In the genomic region with DNA sequence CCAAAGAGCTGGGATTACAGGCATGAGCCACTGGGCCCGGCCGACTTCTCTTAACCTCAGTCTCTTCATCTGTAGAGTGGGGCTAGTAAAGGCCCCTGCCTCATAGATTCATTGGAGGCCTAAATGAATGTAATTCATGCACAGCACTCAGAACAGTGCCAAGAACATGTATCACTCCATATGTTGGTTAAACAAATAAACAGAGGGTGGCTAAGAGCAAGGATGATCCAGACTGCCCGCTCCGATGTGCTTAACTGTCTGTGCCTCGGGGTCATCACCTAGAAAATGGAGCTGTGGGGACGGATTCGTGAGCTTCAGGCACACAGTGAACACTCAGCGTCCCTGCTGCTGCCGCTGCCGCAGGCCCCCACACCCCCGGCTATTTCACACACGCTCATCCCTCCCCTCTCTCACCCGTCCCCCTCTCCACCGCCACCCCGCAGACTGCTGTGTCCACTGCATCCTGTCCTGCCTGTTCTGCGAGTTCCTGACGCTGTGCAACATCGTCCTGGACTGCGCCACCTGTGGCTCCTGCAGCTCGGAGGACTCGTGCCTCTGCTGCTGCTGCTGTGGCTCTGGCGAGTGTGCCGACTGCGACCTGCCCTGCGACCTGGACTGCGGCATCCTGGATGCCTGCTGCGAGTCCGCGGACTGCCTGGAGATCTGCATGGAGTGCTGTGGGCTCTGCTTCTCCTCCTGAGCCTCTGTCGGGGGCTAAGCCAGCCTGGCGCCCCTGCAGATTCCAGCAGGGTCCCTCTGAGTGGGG, we compare ENCODE assay signal across 18 cellular contexts. TPM values are rescaled to one million over a fixed set of nuclear protein-coding genes. Genes with fewer than 3 reads are reported as not detected.
DNase-seq lines count a peak whose midpoint lies in the region; ATAC-seq, FAIRE-seq and TF ChIP-seq lines count a peak whose summit lies in the region.
"Had no signal": no experiment of that assay in that cellular context is flagged by ENCODE, and none has a peak within 500 bp of the region (broad histone marks: within the 10 kb centered on the region; RNA-seq: fewer than 3 reads in every experiment).

No MANE protein-coding gene starts in this region.

- peak overlapping the region; percentile 50 for H3K27ac ChIP-seq in A673 (ENCODE audit: low read depth, low read length, poor library complexity, severe bottlenecking)
- H3K27ac ChIP-seq in K562 (ENCODE audit: extremely low read depth, low read depth, low read length), result no peak overlapping the region
- H3K27ac ChIP-seq in gastrocnemius medialis, result no peak overlapping the region
- H3K27ac ChIP-seq: psoas muscle had no signal

- no peak for TF ChIP-seq CTCF in A673 (conservative IDR thresholded peaks at IDR 0.05; ENCODE audit: low read depth, low read length)
- no peak for TF ChIP-seq CTCF in K562 (IDR thresholded peaks at IDR 0.05 in 2 of 3, conservative IDR thresholded peaks at IDR 0.05 in 1 of 3; ENCODE audit: insufficient read depth in 2 of 3, low read depth in 1 of 3, low read length in 3 of 3)
- TF ChIP-seq CTCF in nephron (IDR thresholded peaks at IDR 0.05; ENCODE audit: unreplicated experiment in 3 of 3), result no peak
- TF ChIP-seq CTCF in gastrocnemius medialis (IDR thresholded peaks at IDR 0.05 in 4 of 5, conservative IDR thresholded peaks at IDR 0.05 in 1 of 5), result no peak

- H3K4me1 Mint-ChIP-seq in nephron, result peaks cover 78% of the 10 kb centered on the region
- H3K4me1 Mint-ChIP-seq in activated CD8-positive, alpha-beta memory T cell treated with anti-CD3 and anti-CD28 coated beads, Interleukin-2, amount 10 ng/mL, durations not matched to agents 7 days and 5 days, result no peaks in the 10 kb centered on the region

- no peak for TF ChIP-seq RAD21 in K562 (CRISPR knock-in tag; conservative IDR thresholded peaks at IDR 0.05 in 1 of 2, IDR thresholded peaks at IDR 0.05 in 1 of 2)

- no peak for TF ChIP-seq EP300 in K562 (IDR thresholded peaks at IDR 0.05; ENCODE audit: low read length)

- no peaks in the 10 kb centered on the region for H3K9me3 Mint-ChIP-seq in nephron
- no peaks in the 10 kb centered on the region for H3K9me3 Mint-ChIP-seq in activated CD8-positive, alpha-beta memory T cell treated with anti-CD3 and anti-CD28 coated beads, Interleukin-2, amount 10 ng/mL, durations not matched to agents 7 days and 5 days (ENCODE audit: low read depth)
- H3K9me3 Mint-ChIP-seq: brain, HFFc6 had no signal

- peaks cover 18% of the 10 kb centered on the region; the same call in 1 of the 2 replicates for H4K20me1 ChIP-seq in K562 (replicated peaks; ENCODE audit: control insufficient read depth, insufficient read depth, low read length)

- H3K27ac Mint-ChIP-seq in nephron, result peak overlapping the region; percentile 59 to 94 (median 87)
- no peak overlapping the region for H3K27ac Mint-ChIP-seq in activated CD8-positive, alpha-beta memory T cell treated with anti-CD3 and anti-CD28 coated beads, Interleukin-2, amount 10 ng/mL, durations not matched to agents 7 days and 5 days
- H3K27ac Mint-ChIP-seq: HFFc6 had no signal

- H3K4me1 ChIP-seq in A673 (ENCODE audit: insufficient read depth, low read length, poor library complexity, severe bottlenecking), result peaks cover 24% of the 10 kb centered on the region
- peaks cover 0 to 13% of the 10 kb centered on the region in 2 experiments; a peak in 1 of 5 replicates for H3K4me1 ChIP-seq in K562 (replicated peaks in 1 of 2; ENCODE audit: control insufficient read depth in 2 of 2, insufficient read depth in 2 of 2, low read length in 2 of 2)
- no peaks in the 10 kb centered on the region for H3K4me1 ChIP-seq in gastrocnemius medialis
- H3K4me1 ChIP-seq: psoas muscle had no signal

- TF ChIP-seq POLR2A in K562 (conservative IDR thresholded peaks at IDR 0.05), result no peak
- no peak for TF ChIP-seq POLR2A in gastrocnemius medialis (IDR thresholded peaks at IDR 0.05)

- H2AFZ ChIP-seq in K562 (ENCODE audit: low read depth, low read length), result no peak overlapping the region

- H3K36me3 ChIP-seq in A673 (ENCODE audit: insufficient read depth, low read length, poor library complexity, severe bottlenecking), result peaks cover 71% of the 10 kb centered on the region
- no peaks in the 10 kb centered on the region for H3K36me3 ChIP-seq in K562 (ENCODE audit: control insufficient read depth, insufficient read depth, low read length)
- no peaks in the 10 kb centered on the region for H3K36me3 ChIP-seq in gastrocnemius medialis

- peak overlapping the region in 1 of 2 experiments; percentile 56; a peak in 1 of 4 replicates for H3K9ac ChIP-seq in K562 (ENCODE audit: insufficient read depth in 1 of 2, low read depth in 2 of 2, low read length in 2 of 2)

- H3K79me2 ChIP-seq in K562 (ENCODE audit: control insufficient read depth, insufficient read depth, low read length), result no peaks in the 10 kb centered on the region

- 3% methylated on average over 29 of the region's 31 CpGs for WGBS in K562 (ENCODE audit: insufficient coverage, low coverage, missing lambda C conversion rate)

- no peaks in the 10 kb centered on the region for H3K9me1 ChIP-seq in K562 (ENCODE audit: control insufficient read depth, insufficient read depth, low read length)

- CTCF ChIA-PET in A673 (lab: Charles Lee), result no interaction called here
- CTCF ChIA-PET in K562 (lab: Yijun Ruan, JAX; ENCODE audit: low intra/inter-chr PET ratio), result no interaction called here
- CTCF ChIA-PET in activated CD8-positive, alpha-beta memory T cell treated with anti-CD3 and anti-CD28 coated beads, Interleukin-2, amount 10 ng/mL, durations not matched to agents 7 days and 5 days (lab: Charles Lee), result no interaction called here

- in situ Hi-C loops in K562 (cut with MboI) (no loop called here), gastrocnemius medialis (cut with MboI; ENCODE audit: low sequenced_read_pairs in 4 of 4) (no loop called here)

- H3K4me3 ChIP-seq in A673 (ENCODE audit: low read depth, low read length, poor library complexity, severe bottlenecking), result no peak overlapping the region
- H3K4me3 ChIP-seq in K562, result no peak overlapping the region
- H3K4me3 ChIP-seq in gastrocnemius medialis, result no peak overlapping the region
- H3K4me3 ChIP-seq: psoas muscle had no signal

- ATAC-seq in K562 (peak; percentile 77), HG03159 (IDR thresholded peaks at IDR 0.05; ENCODE audit: unreplicated experiment) (no peak), GM21619 (IDR thresholded peaks at IDR 0.05; ENCODE audit: unreplicated experiment) (no peak), gastrocnemius medialis (no peak)
- no peak for ATAC-seq in activated CD8-positive, alpha-beta memory T cell treated with anti-CD3 and anti-CD28 coated beads, Interleukin-2, amount 10 ng/mL, durations not matched to agents 7 days and 5 days
- ATAC-seq: psoas muscle had no signal

- peak overlapping the region in 1 of 3 experiments; percentile 29 for H3K4me3 Mint-ChIP-seq in nephron
- H3K4me3 Mint-ChIP-seq in activated CD8-positive, alpha-beta memory T cell treated with anti-CD3 and anti-CD28 coated beads, Interleukin-2, amount 10 ng/mL, durations not matched to agents 7 days and 5 days, result no peak overlapping the region
- H3K4me3 Mint-ChIP-seq: brain, HFFc6 had no signal

- peaks cover 36% of the 10 kb centered on the region for H3K36me3 Mint-ChIP-seq in nephron (ENCODE audit: low read depth)
- H3K36me3 Mint-ChIP-seq in activated CD8-positive, alpha-beta memory T cell treated with anti-CD3 and anti-CD28 coated beads, Interleukin-2, amount 10 ng/mL, durations not matched to agents 7 days and 5 days, result no peaks in the 10 kb centered on the region

- no TSS peak for BruUV-seq in A673 (replicated peaks; lab: Mats Ljungman, UMichigan)
- no TSS peak for BruUV-seq in K562 (replicated peaks; lab: Mats Ljungman, UMichigan)

- no peak overlapping the region for H3K4me2 ChIP-seq in K562 (ENCODE audit: insufficient read depth, low read length)

- no peaks in the 10 kb centered on the region for H3K27me3 ChIP-seq in A673 (replicated peaks; ENCODE audit: insufficient read depth, low read depth, low read length, poor library complexity)
- peaks cover 54 to 69% of the 10 kb centered on the region in 2 experiments for H3K27me3 ChIP-seq in K562 (ENCODE audit: control insufficient read depth in 2 of 2, insufficient read depth in 2 of 2, low read length in 2 of 2)
- H3K27me3 ChIP-seq in gastrocnemius medialis, result peaks cover 0 to 11% (median 0%) of the 10 kb centered on the region in 3 donors

- FAIRE-seq in K562 (lab: Jason Lieb, UNC), result no peak

- H3K9me3 ChIP-seq in A673 (ENCODE audit: low read depth, low read length, poor library complexity, severe bottlenecking) (no peaks in the 10 kb centered on the region), K562 (replicated peaks; ENCODE audit: control insufficient read depth, insufficient read depth, low read depth, low read length) (no peaks in the 10 kb centered on the region), gastrocnemius medialis (no peaks in the 10 kb centered on the region)
- H3K9me3 ChIP-seq: psoas muscle had no signal

- POLR2A ChIA-PET in A673 (lab: Charles Lee; ENCODE audit: low non-redundant PET), result interaction anchor here (0.7 kb wide), 1 partner anchor 144 kb away, joined by 6 read pairs; no protein-coding TSS in a partner anchor
- POLR2A ChIA-PET in K562 (lab: Yijun Ruan, JAX), result interaction anchor here (1.0 kb wide), 1 partner anchor 8 kb away, joined by 5 read pairs; no protein-coding TSS in a partner anchor

- intact Hi-C loops in A673 (cut with micrococcal nuclease; ENCODE audit: unreplicated experiment), result no loop called here
- intact Hi-C loops in K562 (cut with micrococcal nuclease), result no loop called here
- intact Hi-C loops in gastrocnemius medialis (cut with DNase I; ENCODE audit: low total_unique reads), result no loop called here

- H3K27me3 Mint-ChIP-seq in nephron (ENCODE audit: low read depth), result no peaks in the 10 kb centered on the region
- peaks cover 12% of the 10 kb centered on the region for H3K27me3 Mint-ChIP-seq in activated CD8-positive, alpha-beta memory T cell treated with anti-CD3 and anti-CD28 coated beads, Interleukin-2, amount 10 ng/mL, durations not matched to agents 7 days and 5 days
- H3K27me3 Mint-ChIP-seq: brain had no signal

- DNase-seq in A673 (ENCODE audit: low spot score), result no peak
- peak; percentile 46 for DNase-seq in ELR (ENCODE audit: low read depth)
- peak in 1 of 4 experiments; percentile 29 for DNase-seq in K562 (ENCODE audit: extremely low read depth in 1 of 4, low spot score in 3 of 4)
- no peak for DNase-seq in activated CD8-positive, alpha-beta memory T cell treated with anti-CD3 and anti-CD28 coated beads, Interleukin-2, amount 10 ng/mL, durations not matched to agents 7 days and 5 days
- no peak for DNase-seq in gastrocnemius medialis
- DNase-seq: activated naive CD4-positive, alpha-beta T cell treated with Interleukin-2 at 50 U/mL for 16 hours; AML-193; DMS79 treated with DMSO at 0.1 percent for 48 hours; effector CD8-positive, alpha-beta T cell; HFFc6; psoas muscle; substantia nigra had no signal

RNA-seq across cellular contexts. Expression of gene MDFI, which starts 14.8 kb away (rescaled TPM):
- total RNA-seq in A673 (2021) (342 and 346 TPM in 2 replicates), K562 (2014; rRNA removed) (not detected in 2 replicates), K562 (2014; rRNA removed; fragmentation: Illumina TruSeq; extraction: Trizol) (not detected in 2 replicates), K562 (2015; rRNA removed; fragmentation: Illumina TruSeq; extraction: Trizol) (not detected in 2 replicates), K562 (2021) (not detected in 2 replicates), gastrocnemius medialis (1 to 10 TPM in 1 of 4 donors, under 1 TPM in 1, not detected in 2; 0.26 to 1.1 TPM)
- not detected in 2 replicates for total RNA-seq in K562 (2011; cell fraction: chromatin; rRNA removed; ENCODE audit: low replicate concordance)
- not detected in 2 replicates for total RNA-seq in K562 (2011; cell fraction: nucleolus; rRNA removed)
- not detected in 2 replicates for total RNA-seq in K562 (2011; cell fraction: nucleoplasm; rRNA removed)
- polyA plus RNA-seq in K562 (2011; rRNA removed) (not detected in 2 replicates), K562 (2014; fragmentation: Illumina TruSeq; extraction: Trizol) (not detected in 2 replicates), K562 (2014; fragmentation: Nextera tagmentation; extraction: Ambion mirVana) (not detected), K562 (2014; rRNA removed) (not detected in 2 replicates)
- not detected in 2 replicates for polyA plus RNA-seq in K562 (2011; cell fraction: cytosol; rRNA removed)
- not detected in 2 replicates for polyA plus RNA-seq in K562 (2011; cell fraction: nucleus; rRNA removed)
- polyA plus RNA-seq in K562 (2012), result not detected in 2 replicates
- not detected in 2 replicates for polyA minus RNA-seq in K562 (2011; rRNA and poly(A)+ RNA removed)
- polyA minus RNA-seq in K562 (2011; cell fraction: cytosol; rRNA and poly(A)+ RNA removed), result not detected in 2 replicates
- polyA minus RNA-seq in K562 (2011; cell fraction: nucleus; rRNA and poly(A)+ RNA removed), result not detected in 2 replicates
- not detected for total RNA-seq in activated CD8-positive, alpha-beta memory T cell treated with anti-CD3 and anti-CD28 coated beads, Interleukin-2, amount 10 ng/mL, durations not matched to agents 7 days and 5 days
- total RNA-seq: fibroblast of villous mesenchyme, mononuclear cell had no signal

Comparison
In these comparisons a context has a peak if more than half of its experiments do, and no peak if none do; other contexts are left out.
1. RNA of gene MDFI, which starts 14.8 kb away (total RNA-seq): 342 to 346 TPM in A673; 0.26 to 1.1 TPM in gastrocnemius medialis, not detected in K562 and not detected in activated CD8-positive, alpha-beta memory T cell treated with anti-CD3 and anti-CD28 coated beads, Interleukin-2, amount 10 ng/mL, durations not matched to agents 7 days and 5 days; every median in the first group is over 100 times any median in the second.